ENCODE assay signal across 9 cellular contexts in genomic region chr22:24772493-24773220, GRCh38. TPM values are rescaled to one million over a fixed set of nuclear protein-coding genes. Genes with fewer than 3 reads are reported as not detected.
A peak's percentile ranks its signal among the peaks of the same experiment; 100 is the strongest.
DNase-seq lines count a peak whose midpoint lies in the region; ATAC-seq and TF ChIP-seq lines count a peak whose summit lies in the region.
"Had no signal": no experiment of that assay in that cellular context is flagged by ENCODE, and none has a peak within 500 bp of the region (broad histone marks: within the 10 kb centered on the region; RNA-seq: fewer than 3 reads in every experiment).

No MANE protein-coding gene starts in this region.

- no peaks in the 10 kb centered on the region for H3K4me1 Mint-ChIP-seq in glutamatergic neuron (ENCODE audit: low read depth, unreplicated experiment)
- H3K4me1 Mint-ChIP-seq in T-cell: peaks cover 0 to 6% (median 2%) of the 10 kb centered on the region in 3 donors

- H3K4me3 Mint-ChIP-seq in glutamatergic neuron (ENCODE audit: unreplicated experiment): no peak overlapping the region
- no peak overlapping the region for H3K4me3 Mint-ChIP-seq in T-cell

- peaks cover 5% of the 10 kb centered on the region for H3K27me3 Mint-ChIP-seq in glutamatergic neuron (ENCODE audit: unreplicated experiment)
- peaks cover 9 to 21% of the 10 kb centered on the region in 2 donors for H3K27me3 Mint-ChIP-seq in T-cell

- H3K4me3 ChIP-seq in RWPE2 (ENCODE audit: severe bottlenecking): no peak overlapping the region
- no peak overlapping the region for H3K4me3 ChIP-seq in transverse colon

- in situ Hi-C loops in transverse colon (cut with MboI; ENCODE audit: low pct_ligation_motif_present in 1 of 4, low pct_unique_long_range_greater_than_20kb in 1 of 4, low sequenced_read_pairs in 3 of 4): loop anchor here in 3 of 4 donors (5.0 to 25.0 kb wide), 4 partner anchors 70 to 265 kb away; no protein-coding TSS in a partner anchor

- H3K36me3 Mint-ChIP-seq in glutamatergic neuron (ENCODE audit: unreplicated experiment) (no peaks in the 10 kb centered on the region), T-cell (no peaks in the 10 kb centered on the region)

- H3K27me3 ChIP-seq in RWPE2 (ENCODE audit: insufficient read depth, poor library complexity, severe bottlenecking) (no peaks in the 10 kb centered on the region), transverse colon (peaks cover 7% of the 10 kb centered on the region)

- H3K36me3 ChIP-seq in RWPE2 (ENCODE audit: low read depth) (no peaks in the 10 kb centered on the region), transverse colon (no peaks in the 10 kb centered on the region)

- no peak overlapping the region for H3K27ac ChIP-seq in RWPE2 (ENCODE audit: poor library complexity, severe bottlenecking)
- H3K27ac ChIP-seq in transverse colon: no peak overlapping the region

- TF ChIP-seq CTCF in RWPE2 (IDR thresholded peaks at IDR 0.05; ENCODE audit: poor library complexity, severe bottlenecking) (peak; percentile 64), glutamatergic neuron (IDR thresholded peaks at IDR 0.05; ENCODE audit: partially characterized antibody, unreplicated experiment) (peak; percentile 52), transverse colon (IDR thresholded peaks at IDR 0.05) (peak in 3 of 5 experiments; percentile 13 to 21 (median 16))

- peak; percentile 41 for DNase-seq in activated CD8-positive, alpha-beta memory T cell treated with anti-CD3 and anti-CD28 coated beads, Interleukin-2, amount 50 U/mL, for 48 hours
- DNase-seq in activated CD8-positive, alpha-beta memory T cell treated with anti-CD3 and anti-CD28 coated beads, Interleukin-2, amount 50 U/mL, for 4 hours: no peak
- DNase-seq in RWPE2 (ENCODE audit: low spot score) (no peak), glutamatergic neuron (peak; percentile 30), transverse colon (no peak), cortex of kidney (lab: John Stamatoyannopoulos, UW) (no peak), T-cell (no peak)
- DNase-seq: stimulated activated naive CD4-positive, alpha-beta T cell treated with Interleukin-2 at 50 U/mL for 16 hours had no signal

- TF ChIP-seq EP300 in transverse colon (IDR thresholded peaks at IDR 0.05; ENCODE audit: low read depth): no peak

- H3K9me3 Mint-ChIP-seq in glutamatergic neuron (ENCODE audit: unreplicated experiment) (no peaks in the 10 kb centered on the region), T-cell (no peaks in the 10 kb centered on the region)

- POLR2A ChIA-PET in T-cell (lab: Charles Lee): no interaction called here

- CTCF ChIA-PET in T-cell (lab: Charles Lee): no interaction called here

- no peak overlapping the region for H3K27ac Mint-ChIP-seq in glutamatergic neuron (ENCODE audit: unreplicated experiment)
- no peak overlapping the region for H3K27ac Mint-ChIP-seq in T-cell

- H3K9me3 ChIP-seq in RWPE2 (ENCODE audit: severe bottlenecking): no peaks in the 10 kb centered on the region
- no peaks in the 10 kb centered on the region for H3K9me3 ChIP-seq in transverse colon

- intact Hi-C loops in transverse colon (cut with DNase I; ENCODE audit: low total_unique reads): loop anchor here (5.0 kb wide), 1 partner anchor 75 kb away; no protein-coding TSS in a partner anchor

- no peak for TF ChIP-seq POLR2A in transverse colon (IDR thresholded peaks at IDR 0.05)

- WGBS in transverse colon (ENCODE audit: low coverage in 1 of 2), 2 donors: 40 to 71% methylated on average over 1 to 7 of the region's 7 CpGs

- H3K4me1 ChIP-seq in RWPE2 (ENCODE audit: insufficient read depth, poor library complexity, severe bottlenecking) (no peaks in the 10 kb centered on the region), transverse colon (peaks cover 0 to 9% (median 6%) of the 10 kb centered on the region in 4 donors)

- peak; percentile 70; the same call in 2 of the 3 replicates for ATAC-seq in RWPE2 (ENCODE audit: low read depth)
- ATAC-seq in HG03097 (IDR thresholded peaks at IDR 0.05; ENCODE audit: low FRiP score, unreplicated experiment): no peak
- ATAC-seq in T-cell (replicated peaks in 1 of 4): no peak

RNA-seq across cellular contexts. Expression of gene PIWIL3, which starts 1.9 kb away (rescaled TPM):
- not detected for total RNA-seq in glutamatergic neuron (ENCODE audit: unreplicated experiment)
- total RNA-seq in transverse colon: not detected
- not detected for total RNA-seq in T-cell

RNA-seq across cellular contexts. Expression of gene SGSM1, which starts 33.4 kb away (rescaled TPM):
- total RNA-seq in glutamatergic neuron (ENCODE audit: unreplicated experiment): 1.2 TPM
- 1 to 10 TPM; 2.5 to 6.2 (median 3.7) TPM for total RNA-seq in transverse colon
- 1 to 10 TPM in 4 of 5 donors, under 1 TPM in 1; 0.82 to 2.1 (median 1.7) TPM for total RNA-seq in T-cell

Comparison
In these comparisons a context has a peak if more than half of its experiments do, and no peak if none do; other contexts are left out.
1. DNase-seq: peak in activated CD8-positive, alpha-beta memory T cell treated with anti-CD3 and anti-CD28 coated beads, Interleukin-2, amount 50 U/mL, for 48 hours (single experiment) and glutamatergic neuron (single experiment); none in activated CD8-positive, alpha-beta memory T cell treated with anti-CD3 and anti-CD28 coated beads, Interleukin-2, amount 50 U/mL, for 4 hours (single experiment), RWPE2 (single experiment), transverse colon (single experiment), cortex of kidney (single experiment) and T-cell (0 of 34).
2. Peak in every context shown above with its lines, with median percentiles within 50 percentile points of each other: CTCF ChIP-seq.